In genomic region chr11:61472868-61473267, GRCh38 we compare ENCODE assay signal across 12 cellular contexts. TPM values are rescaled to one million over a fixed set of nuclear protein-coding genes. Genes with fewer than 3 reads are reported as not detected.
DNase-seq lines count a peak whose midpoint lies in the region; ATAC-seq lines count a peak whose summit lies in the region.
"Had no signal": no experiment of that assay in that cellular context is flagged by ENCODE, and none has a peak within 500 bp of the region (broad histone marks: within the 10 kb centered on the region; RNA-seq: fewer than 3 reads in every experiment).

No MANE protein-coding gene starts in this region.

- peaks cover 6% of the 10 kb centered on the region in 2 donors for H3K36me3 Mint-ChIP-seq in activated naive CD4-positive, alpha-beta T cell treated with anti-CD3 and anti-CD28 coated beads, Interleukin-2, amount 50 U/mL, for 72 hours

- DNase-seq in Right ventricle myocardium inferior (ENCODE audit: missing footprints) (no peak), cardiac septum (ENCODE audit: low spot score) (no peak), left cardiac atrium (peak; percentile 61), sciatic nerve (ENCODE audit: low spot score) (no peak), D341Med (ENCODE audit: low spot score) (no peak), CD1c-positive myeloid dendritic cell (ENCODE audit: extremely low spot score) (no peak)
- DNase-seq in activated naive CD4-positive, alpha-beta T cell treated with anti-CD3 and anti-CD28 coated beads, Interleukin-2, amount 50 U/mL, for 72 hours (ENCODE audit: low spot score in 2 of 2), result no peak
- DNase-seq: activated naive CD4-positive, alpha-beta T cell treated with anti-CD3 and anti-CD28 coated beads, Interleukin-2, amount 10 ng/mL, durations not matched to agents 7 days and 5 days; DMS 273 treated with DMSO at 0.1 percent for 48 hours; T-helper 17 cell had no signal

- ATAC-seq in Right ventricle myocardium inferior (peak; percentile 72), left cardiac atrium (peak; percentile 48 to 56), sciatic nerve (peak; percentile 69), GM19395 (IDR thresholded peaks at IDR 0.05; ENCODE audit: unreplicated experiment) (no peak)
- ATAC-seq in activated naive CD4-positive, alpha-beta T cell treated with anti-CD3 and anti-CD28 coated beads, Interleukin-2, amount 50 U/mL, for 72 hours, result no peak
- ATAC-seq: T-helper 17 cell had no signal

- intact Hi-C loops in Right ventricle myocardium inferior (cut with DNase I) (no loop called here), cardiac septum (cut with DNase I) (loop anchor here (10.0 kb wide), 1 partner anchor 252 kb away; no protein-coding TSS in a partner anchor), left cardiac atrium (cut with DNase I) (no loop called here), sciatic nerve (cut with DNase I) (loop anchor here (10.0 kb wide), 1 partner anchor 162 kb away; no protein-coding TSS in a partner anchor)

- H3K27ac Mint-ChIP-seq in activated naive CD4-positive, alpha-beta T cell treated with anti-CD3 and anti-CD28 coated beads, Interleukin-2, amount 50 U/mL, for 72 hours, result no peak overlapping the region
- H3K27ac Mint-ChIP-seq: activated naive CD4-positive, alpha-beta T cell treated with anti-CD3 and anti-CD28 coated beads, Interleukin-2, amount 10 ng/mL, durations not matched to agents 7 days and 5 days; stimulated activated naive CD8-positive, alpha-beta T cell treated with anti-CD3 and anti-CD28 coated beads, Interleukin-15, Interleukin-2, amounts not matched to agents 100 ng/mL and 50 ng/mL, for 24 hours; T-helper 17 cell had no signal

- no peaks in the 10 kb centered on the region for H3K9me3 Mint-ChIP-seq in activated naive CD4-positive, alpha-beta T cell treated with anti-CD3 and anti-CD28 coated beads, Interleukin-2, amount 50 U/mL, for 72 hours
- H3K9me3 Mint-ChIP-seq: activated naive CD4-positive, alpha-beta T cell treated with anti-CD3 and anti-CD28 coated beads, Interleukin-2, amount 10 ng/mL, durations not matched to agents 7 days and 5 days; stimulated activated naive CD8-positive, alpha-beta T cell treated with anti-CD3 and anti-CD28 coated beads, Interleukin-15, Interleukin-2, amounts not matched to agents 100 ng/mL and 50 ng/mL, for 24 hours had no signal

RNA-seq across cellular contexts. Expression of gene LRRC10B, which starts 35.7 kb away (rescaled TPM):
- total RNA-seq in Right ventricle myocardium inferior, result 0.60 TPM
- total RNA-seq in cardiac septum, result 0.65 TPM
- total RNA-seq in left cardiac atrium, result 1 to 10 TPM in 1 of 2 donors, under 1 TPM in 1; 0.74 to 1.1 TPM
- 0.98 TPM for total RNA-seq in sciatic nerve
- total RNA-seq in activated naive CD4-positive, alpha-beta T cell treated with anti-CD3 and anti-CD28 coated beads, Interleukin-2, amount 50 U/mL, for 72 hours, result not detected
- total RNA-seq: T-helper 17 cell had no signal

RNA-seq across cellular contexts. Expression of gene SDHAF2, which starts 42.9 kb away (rescaled TPM):
- 36.8 TPM for total RNA-seq in Right ventricle myocardium inferior
- total RNA-seq in cardiac septum, result 27.9 TPM
- 10 to 100 TPM; 30.5 to 36.8 TPM for total RNA-seq in left cardiac atrium
- total RNA-seq in sciatic nerve, result 24.9 TPM
- total RNA-seq in activated naive CD4-positive, alpha-beta T cell treated with anti-CD3 and anti-CD28 coated beads, Interleukin-2, amount 50 U/mL, for 72 hours, result 10 to 100 TPM; 32.0 to 34.3 TPM

RNA-seq across cellular contexts. Expression of gene CPSF7, which starts 43.1 kb away (rescaled TPM):
- 36.5 TPM for total RNA-seq in Right ventricle myocardium inferior
- total RNA-seq in cardiac septum, result 40.1 TPM
- 10 to 100 TPM; 33.3 to 47.2 TPM for total RNA-seq in left cardiac atrium
- total RNA-seq in sciatic nerve, result 79.2 TPM
- 100 to 1,000 TPM; 110 to 128 TPM for total RNA-seq in activated naive CD4-positive, alpha-beta T cell treated with anti-CD3 and anti-CD28 coated beads, Interleukin-2, amount 50 U/mL, for 72 hours

Comparison
In these comparisons a context has a peak if more than half of its experiments do, and no peak if none do; other contexts are left out.
1. intact Hi-C loops: an anchor here in cardiac septum (10.0 kb wide) and sciatic nerve (10.0 kb wide); none called in Right ventricle myocardium inferior and left cardiac atrium.
2. ATAC-seq: peak in Right ventricle myocardium inferior (single experiment), left cardiac atrium (2 of 2) and sciatic nerve (single experiment); none in GM19395 (single experiment) and activated naive CD4-positive, alpha-beta T cell treated with anti-CD3 and anti-CD28 coated beads, Interleukin-2, amount 50 U/mL, for 72 hours (0 of 2).